13 cellular contexts compared by ENCODE assay signal in the genomic region with DNA sequence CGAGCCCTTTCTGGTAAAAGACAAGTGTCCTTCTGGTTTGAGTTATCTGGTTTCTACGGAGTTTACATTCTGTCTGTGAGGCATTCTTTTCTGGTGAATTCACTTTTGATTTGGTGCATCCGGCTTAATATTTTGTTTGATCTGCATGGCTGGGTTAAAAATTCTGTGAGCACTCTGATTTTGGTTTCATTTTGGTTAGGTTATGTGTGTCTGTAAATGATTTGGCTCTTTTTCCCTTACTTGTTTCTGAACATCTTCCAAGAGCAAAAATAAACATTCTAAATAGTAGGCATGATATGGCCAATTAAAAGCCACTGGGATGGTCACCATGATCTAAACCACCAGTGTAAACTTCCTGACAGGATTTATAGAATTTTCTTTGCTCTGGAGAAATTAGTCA.
DNase-seq lines count a peak whose midpoint lies in the region; ATAC-seq and TF ChIP-seq lines count a peak whose summit lies in the region.
"Had no signal": no experiment of that assay in that cellular context is flagged by ENCODE, and none has a peak within 500 bp of the region (broad histone marks: within the 10 kb centered on the region; RNA-seq: fewer than 3 reads in every experiment).

No MANE protein-coding gene starts in this region.

- H3K36me3 ChIP-seq in CD4-positive, alpha-beta memory T cell (ENCODE audit: insufficient read depth, low read length): no peaks in the 10 kb centered on the region
- H3K36me3 ChIP-seq in MG63: no peaks in the 10 kb centered on the region

- peak in 2 of 5 donors; percentile 9 to 16 for DNase-seq in CD4-positive, alpha-beta memory T cell
- DNase-seq in MG63 (no peak), choroid plexus epithelial cell (ENCODE audit: low read depth) (peak; percentile 38), osteocyte (ENCODE audit: extremely low spot score, unreplicated experiment) (no peak), cerebellar cortex (ENCODE audit: low spot score) (no peak), mesenteric fat pad (ENCODE audit: low spot score) (no peak)
- no peak for DNase-seq in activated CD4-positive, alpha-beta memory T cell treated with anti-CD3 and anti-CD28 coated beads, Interleukin-2, amount 10 ng/mL, durations not matched to agents 7 days and 5 days
- DNase-seq: activated T-cell treated with anti-CD3 and anti-CD28 coated beads, Interleukin-2, amount 50 U/mL, for 4 hours; DMS79; mammary epithelial cell; substantia nigra had no signal

- peak overlapping the region in 7 of 8 donors; percentile 1 to 64 (median 36) for H3K4me3 Mint-ChIP-seq in CD4-positive, alpha-beta memory T cell
- H3K4me3 Mint-ChIP-seq in osteocyte (ENCODE audit: unreplicated experiment): peak overlapping the region; percentile 50
- H3K4me3 Mint-ChIP-seq in activated CD4-positive, alpha-beta memory T cell treated with anti-CD3 and anti-CD28 coated beads, Interleukin-2, amount 10 ng/mL, durations not matched to agents 7 days and 5 days: no peak overlapping the region
- H3K4me3 Mint-ChIP-seq: activated T-cell treated with anti-CD3 and anti-CD28 coated beads, Interleukin-2, amount 50 U/mL, for 4 hours had no signal

- H3K27ac ChIP-seq in CD4-positive, alpha-beta memory T cell (ENCODE audit: low read depth, low read length): no peak overlapping the region

- POLR2A ChIA-PET in CD4-positive, alpha-beta memory T cell (lab: Charles Lee; ENCODE audit: partially characterized antibody): no interaction called here
- POLR2A ChIA-PET in activated CD4-positive, alpha-beta memory T cell treated with anti-CD3 and anti-CD28 coated beads, Interleukin-2, amount 10 ng/mL, durations not matched to agents 7 days and 5 days (lab: Charles Lee): no interaction called here

- no peaks in the 10 kb centered on the region for H3K9me3 Mint-ChIP-seq in CD4-positive, alpha-beta memory T cell
- H3K9me3 Mint-ChIP-seq in osteocyte (ENCODE audit: unreplicated experiment): no peaks in the 10 kb centered on the region
- no peaks in the 10 kb centered on the region for H3K9me3 Mint-ChIP-seq in activated CD4-positive, alpha-beta memory T cell treated with anti-CD3 and anti-CD28 coated beads, Interleukin-2, amount 10 ng/mL, durations not matched to agents 7 days and 5 days
- H3K9me3 Mint-ChIP-seq: activated T-cell treated with anti-CD3 and anti-CD28 coated beads, Interleukin-2, amount 50 U/mL, for 4 hours had no signal

- no peaks in the 10 kb centered on the region for H3K27me3 ChIP-seq in CD4-positive, alpha-beta memory T cell (ENCODE audit: insufficient read depth, low read length)
- no peaks in the 10 kb centered on the region for H3K27me3 ChIP-seq in MG63

- CTCF ChIA-PET in CD4-positive, alpha-beta memory T cell (lab: Charles Lee; ENCODE audit: partially characterized antibody): interaction anchor here (7.6 kb wide), 1 partner anchor 10 kb away, joined by 55 read pairs; no protein-coding TSS in a partner anchor
- CTCF ChIA-PET in activated CD4-positive, alpha-beta memory T cell treated with anti-CD3 and anti-CD28 coated beads, Interleukin-2, amount 10 ng/mL, durations not matched to agents 7 days and 5 days (lab: Charles Lee): no interaction called here

- H3K4me1 ChIP-seq in CD4-positive, alpha-beta memory T cell (ENCODE audit: insufficient read depth, low read length): no peaks in the 10 kb centered on the region

- H3K27me3 Mint-ChIP-seq in CD4-positive, alpha-beta memory T cell: peaks cover 4 to 6% of the 10 kb centered on the region in 2 donors
- no peaks in the 10 kb centered on the region for H3K27me3 Mint-ChIP-seq in osteocyte (ENCODE audit: unreplicated experiment)
- H3K27me3 Mint-ChIP-seq in activated CD4-positive, alpha-beta memory T cell treated with anti-CD3 and anti-CD28 coated beads, Interleukin-2, amount 10 ng/mL, durations not matched to agents 7 days and 5 days: peaks cover 15% of the 10 kb centered on the region
- H3K27me3 Mint-ChIP-seq: progenitor cell of endocrine pancreas had no signal

- peak overlapping the region in 5 of 7 donors; percentile 11 to 81 (median 31) for H3K27ac Mint-ChIP-seq in CD4-positive, alpha-beta memory T cell
- H3K27ac Mint-ChIP-seq in osteocyte (ENCODE audit: unreplicated experiment): peak overlapping the region; percentile 72
- no peak overlapping the region for H3K27ac Mint-ChIP-seq in activated CD4-positive, alpha-beta memory T cell treated with anti-CD3 and anti-CD28 coated beads, Interleukin-2, amount 10 ng/mL, durations not matched to agents 7 days and 5 days
- H3K27ac Mint-ChIP-seq: progenitor cell of endocrine pancreas had no signal

- intact Hi-C loops in CD4-positive, alpha-beta memory T cell (cut with micrococcal nuclease): no loop called here

- TF ChIP-seq CTCF in choroid plexus epithelial cell (conservative IDR thresholded peaks at IDR 0.05; ENCODE audit: low read depth, low read length) (no peak), osteocyte (IDR thresholded peaks at IDR 0.05) (no peak)

- H3K36me3 Mint-ChIP-seq in CD4-positive, alpha-beta memory T cell: no peaks in the 10 kb centered on the region
- H3K36me3 Mint-ChIP-seq in osteocyte (ENCODE audit: unreplicated experiment): no peaks in the 10 kb centered on the region
- H3K36me3 Mint-ChIP-seq in activated CD4-positive, alpha-beta memory T cell treated with anti-CD3 and anti-CD28 coated beads, Interleukin-2, amount 10 ng/mL, durations not matched to agents 7 days and 5 days (ENCODE audit: low read depth): no peaks in the 10 kb centered on the region

- H3K4me1 Mint-ChIP-seq in CD4-positive, alpha-beta memory T cell: peaks cover 0 to 6% (median 3%) of the 10 kb centered on the region in 4 donors
- peaks cover 24% of the 10 kb centered on the region for H3K4me1 Mint-ChIP-seq in osteocyte (ENCODE audit: unreplicated experiment)
- H3K4me1 Mint-ChIP-seq in activated CD4-positive, alpha-beta memory T cell treated with anti-CD3 and anti-CD28 coated beads, Interleukin-2, amount 10 ng/mL, durations not matched to agents 7 days and 5 days: peaks cover 3% of the 10 kb centered on the region

- H3K9me3 ChIP-seq in CD4-positive, alpha-beta memory T cell (ENCODE audit: control insufficient read depth in 1 of 2, low read length in 2 of 2): no peaks in the 10 kb centered on the region
- H3K9me3 ChIP-seq in MG63: no peaks in the 10 kb centered on the region

- H3K4me3 ChIP-seq in CD4-positive, alpha-beta memory T cell (ENCODE audit: low read length in 2 of 2): no peak overlapping the region
- H3K4me3 ChIP-seq in MG63 (peak overlapping the region; percentile 10), choroid plexus epithelial cell (ENCODE audit: low read depth, low read length) (no peak overlapping the region)

- no peak for ATAC-seq in HG03469 (IDR thresholded peaks at IDR 0.05; ENCODE audit: unreplicated experiment)
- ATAC-seq: activated T-cell treated with anti-CD3 and anti-CD28 coated beads, Interleukin-2, amount 50 U/mL, for 4 hours had no signal
